8 cellular contexts compared by ENCODE assay signal in the genomic region with DNA sequence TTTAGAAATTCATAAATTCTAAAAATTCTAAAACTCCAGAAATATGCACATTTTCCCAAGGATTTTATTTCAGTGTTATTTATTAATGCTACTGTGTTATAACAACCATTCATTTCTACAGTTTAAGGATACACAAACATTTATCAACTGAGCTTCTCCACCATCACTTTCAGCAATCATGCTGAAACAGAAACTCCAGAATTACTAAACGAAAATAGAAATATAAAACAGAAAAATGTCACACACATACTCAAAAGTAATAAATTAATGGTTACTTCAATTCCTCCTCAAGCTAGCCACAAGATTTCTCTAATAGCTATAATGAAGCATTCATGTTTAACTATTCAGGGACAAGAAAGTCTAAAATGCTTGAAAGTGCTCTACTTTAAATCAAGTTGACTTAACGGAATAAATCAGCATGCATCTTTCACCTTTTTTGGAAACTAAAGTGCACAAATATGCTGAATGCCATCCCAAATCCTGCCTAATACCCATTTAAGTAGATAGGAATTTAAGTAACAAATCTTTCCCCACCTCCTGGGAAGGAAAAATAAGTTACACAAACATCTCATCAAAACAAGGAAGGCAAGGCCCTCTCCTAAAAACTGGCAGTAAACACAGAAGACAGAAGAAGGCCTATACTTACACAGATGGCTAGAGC. TPM values are rescaled to one million over a fixed set of nuclear protein-coding genes. Genes with fewer than 3 reads are reported as not detected.
DNase-seq lines count a peak whose midpoint lies in the region; ATAC-seq and TF ChIP-seq lines count a peak whose summit lies in the region.

No MANE protein-coding gene starts in this region.

- H3K27me3 ChIP-seq in BE2C, result no peaks in the 10 kb centered on the region

- peak; percentile 46 for ATAC-seq in HG02884 (IDR thresholded peaks at IDR 0.05; ENCODE audit: unreplicated experiment)
- ATAC-seq in mucosa of descending colon, result peak; percentile 69
- no peak for ATAC-seq in HG03469 (IDR thresholded peaks at IDR 0.05; ENCODE audit: unreplicated experiment)

- DNase-seq in BE2C, result no peak
- DNase-seq in choroid plexus epithelial cell (ENCODE audit: low read depth), result no peak
- DNase-seq in mucosa of descending colon, result no peak
- DNase-seq in UCSD-AML1 (lab: John Stamatoyannopoulos, UW; ENCODE audit: unreplicated experiment), result no peak
- DNase-seq in NCI-H526 treated with DMSO at 0.1 percent for 48 hours (lab: John Stamatoyannopoulos, UW), result no peak
- DNase-seq in NCI-H187 treated with DMSO at 0.1 percent for 48 hours (lab: John Stamatoyannopoulos, UW), result no peak

- no peaks in the 10 kb centered on the region; the same call in 1 of the 2 replicates for H3K4me1 ChIP-seq in BE2C
- H3K4me1 ChIP-seq in mucosa of descending colon (ENCODE audit: low read depth), result no peaks in the 10 kb centered on the region

- H3K36me3 ChIP-seq in BE2C (no peaks in the 10 kb centered on the region; the same call in 1 of the 2 replicates), mucosa of descending colon (ENCODE audit: low read depth) (no peaks in the 10 kb centered on the region)

- peak overlapping the region; percentile 75 for H3K4me3 ChIP-seq in BE2C (ENCODE audit: low read depth, low read length)
- peak overlapping the region; percentile 55 for H3K4me3 ChIP-seq in choroid plexus epithelial cell (ENCODE audit: low read depth, low read length)
- no peak overlapping the region for H3K4me3 ChIP-seq in mucosa of descending colon

- intact Hi-C loops in mucosa of descending colon (cut with DNase I, micrococcal nuclease), result no loop called here

- TF ChIP-seq CTCF in BE2C (IDR thresholded peaks at IDR 0.05; ENCODE audit: low read depth, low read length) (no peak), choroid plexus epithelial cell (conservative IDR thresholded peaks at IDR 0.05; ENCODE audit: low read depth, low read length) (no peak), mucosa of descending colon (IDR thresholded peaks at IDR 0.05) (no peak)

- H3K9me3 ChIP-seq in BE2C (no peaks in the 10 kb centered on the region), mucosa of descending colon (no peaks in the 10 kb centered on the region)

RNA-seq across cellular contexts. Expression of a gene that starts 0.6 kb away (rescaled TPM):
- polyA plus RNA-seq in BE2C (2012; ENCODE audit: insufficient read depth, insufficient read length, low read depth), result 4.6 TPM
- 10 to 100 TPM; 41.6 to 60.1 (median 50.2) TPM for total RNA-seq in mucosa of descending colon

RNA-seq across cellular contexts. Expression of a gene that starts 54.9 kb away (rescaled TPM):
- polyA plus RNA-seq in BE2C (2012; ENCODE audit: insufficient read depth, insufficient read length, low read depth), result 3.0 TPM
- total RNA-seq in mucosa of descending colon, result 1 to 10 TPM; 2.6 to 5.3 (median 4.8) TPM
